Comparison of ENCODE assay signal across 8 cellular contexts in the genomic region with DNA sequence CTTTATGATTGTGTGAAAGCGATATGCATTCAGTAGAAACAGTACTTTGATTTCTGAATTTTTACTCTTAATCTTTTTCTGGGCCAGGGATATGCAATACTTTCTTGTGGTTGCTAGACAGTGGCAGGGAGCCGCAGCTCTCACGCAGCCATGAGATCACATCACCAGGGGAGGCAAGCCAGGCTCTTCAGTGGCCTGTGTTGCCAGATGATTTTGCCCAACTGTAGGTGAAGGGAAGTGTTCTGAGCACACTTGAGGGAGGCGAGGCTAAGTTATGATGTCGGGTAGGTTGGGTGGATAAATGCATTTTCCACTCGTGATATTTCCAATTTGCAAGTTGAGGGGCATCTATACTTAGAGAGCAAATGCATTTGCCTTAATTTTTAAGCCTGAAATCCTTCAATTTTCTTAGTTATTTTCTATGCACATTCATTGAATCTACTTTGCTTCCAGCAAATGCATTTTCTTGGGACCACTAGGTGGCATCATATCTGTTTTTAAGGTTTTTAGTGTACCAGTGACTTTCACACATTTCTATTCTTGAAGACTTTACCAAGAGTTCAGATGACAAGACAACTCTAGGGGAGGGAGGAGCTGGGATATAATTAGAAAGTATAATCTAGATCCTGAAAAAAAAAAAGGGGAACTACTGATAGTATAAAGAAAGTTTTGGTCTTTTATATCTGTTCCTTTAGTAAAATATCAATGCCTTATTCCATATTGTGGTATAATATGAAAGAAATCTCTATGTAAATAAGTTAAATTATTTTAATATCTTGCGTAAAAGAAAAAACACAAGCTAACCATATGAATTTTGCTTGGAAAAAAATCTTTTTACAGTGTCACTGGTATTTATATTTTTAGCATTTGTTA.
DNase-seq lines count a peak whose midpoint lies in the region; ATAC-seq and TF ChIP-seq lines count a peak whose summit lies in the region.

No MANE protein-coding gene starts in this region.

- H3K4me1 ChIP-seq in upper lobe of right lung = no peaks in the 10 kb centered on the region

- H3K27ac Mint-ChIP-seq in natural killer cell treated with Interleukin-12 subunit alpha and Interleukin-12 subunit beta and Interleukin-15 and Interleukin-18, amount 100 ng/mL, for 72 hours = no peak overlapping the region

- no peak overlapping the region for H3K4me3 Mint-ChIP-seq in natural killer cell treated with Interleukin-12 subunit alpha and Interleukin-12 subunit beta and Interleukin-15 and Interleukin-18, amount 100 ng/mL, for 72 hours

- no peaks in the 10 kb centered on the region for H3K36me3 Mint-ChIP-seq in natural killer cell treated with Interleukin-12 subunit alpha and Interleukin-12 subunit beta and Interleukin-15 and Interleukin-18, amount 100 ng/mL, for 72 hours

- no peak for ATAC-seq in upper lobe of right lung
- ATAC-seq in natural killer cell treated with Interleukin-12 subunit alpha and Interleukin-12 subunit beta and Interleukin-15 and Interleukin-18, amount 100 ng/mL, for 72 hours = no peak

- DNase-seq in LNCaP clone FGC (ENCODE audit: low read depth) = peak; percentile 6
- peak; percentile 29 for DNase-seq in SKM-1 treated with dmso at 0.1 percent for 144 hours (lab: John Stamatoyannopoulos, UW; ENCODE audit: unreplicated experiment)
- DNase-seq in glomerular endothelial cell (ENCODE audit: extremely low read depth, low read depth, low spot score) = peak; percentile 23
- DNase-seq in upper lobe of right lung = no peak
- no peak for DNase-seq in activated CD4-positive, alpha-beta T cell treated with anti-CD3 and anti-CD28 coated beads for 48 hours
- no peak for DNase-seq in NCI-H524 treated with DMSO at 0.1 percent for 48 hours (lab: John Stamatoyannopoulos, UW)
- DNase-seq in natural killer cell treated with Interleukin-12 subunit alpha and Interleukin-12 subunit beta and Interleukin-15 and Interleukin-18, amount 100 ng/mL, for 72 hours (ENCODE audit: low spot score) = no peak

- intact Hi-C loops in upper lobe of right lung (cut with DNase I) = no loop called here

- H3K4me3 ChIP-seq in LNCaP clone FGC (ENCODE audit: low read depth, low read length) (no peak overlapping the region), upper lobe of right lung (no peak overlapping the region)

- peaks cover 3% of the 10 kb centered on the region for H3K9me3 Mint-ChIP-seq in natural killer cell treated with Interleukin-12 subunit alpha and Interleukin-12 subunit beta and Interleukin-15 and Interleukin-18, amount 100 ng/mL, for 72 hours

- H3K27me3 Mint-ChIP-seq in natural killer cell treated with Interleukin-12 subunit alpha and Interleukin-12 subunit beta and Interleukin-15 and Interleukin-18, amount 100 ng/mL, for 72 hours = no peaks in the 10 kb centered on the region

- no peak overlapping the region for H3K27ac ChIP-seq in upper lobe of right lung

- no peaks in the 10 kb centered on the region for H3K9me3 ChIP-seq in upper lobe of right lung

- H3K36me3 ChIP-seq in upper lobe of right lung = no peaks in the 10 kb centered on the region

- H3K27me3 ChIP-seq in upper lobe of right lung = no peaks in the 10 kb centered on the region

- H3K4me1 Mint-ChIP-seq in natural killer cell treated with Interleukin-12 subunit alpha and Interleukin-12 subunit beta and Interleukin-15 and Interleukin-18, amount 100 ng/mL, for 72 hours (ENCODE audit: low read depth in 2 of 2) = no peaks in the 10 kb centered on the region

- TF ChIP-seq CTCF in GM12872 (IDR thresholded peaks at IDR 0.05; ENCODE audit: insufficient read depth, low read depth, low read length) (peak; percentile 41), LNCaP clone FGC (IDR thresholded peaks at IDR 0.05; ENCODE audit: control insufficient read depth, extremely low read depth, insufficient read depth) (peak; percentile 69), upper lobe of right lung (IDR thresholded peaks at IDR 0.05) (peak; percentile 49)

Comparison
In these comparisons a context has a peak if more than half of its experiments do, and no peak if none do; other contexts are left out.
1. DNase-seq: peak in LNCaP clone FGC (single experiment), SKM-1 treated with dmso at 0.1 percent for 144 hours (single experiment) and glomerular endothelial cell (single experiment); none in upper lobe of right lung (single experiment), activated CD4-positive, alpha-beta T cell treated with anti-CD3 and anti-CD28 coated beads for 48 hours (single experiment), NCI-H524 treated with DMSO at 0.1 percent for 48 hours (single experiment) and natural killer cell treated with Interleukin-12 subunit alpha and Interleukin-12 subunit beta and Interleukin-15 and Interleukin-18, amount 100 ng/mL, for 72 hours (single experiment).
2. Peak in every context shown above with its lines, with median percentiles within 50 percentile points of each other: CTCF ChIP-seq.